In the genomic region with DNA sequence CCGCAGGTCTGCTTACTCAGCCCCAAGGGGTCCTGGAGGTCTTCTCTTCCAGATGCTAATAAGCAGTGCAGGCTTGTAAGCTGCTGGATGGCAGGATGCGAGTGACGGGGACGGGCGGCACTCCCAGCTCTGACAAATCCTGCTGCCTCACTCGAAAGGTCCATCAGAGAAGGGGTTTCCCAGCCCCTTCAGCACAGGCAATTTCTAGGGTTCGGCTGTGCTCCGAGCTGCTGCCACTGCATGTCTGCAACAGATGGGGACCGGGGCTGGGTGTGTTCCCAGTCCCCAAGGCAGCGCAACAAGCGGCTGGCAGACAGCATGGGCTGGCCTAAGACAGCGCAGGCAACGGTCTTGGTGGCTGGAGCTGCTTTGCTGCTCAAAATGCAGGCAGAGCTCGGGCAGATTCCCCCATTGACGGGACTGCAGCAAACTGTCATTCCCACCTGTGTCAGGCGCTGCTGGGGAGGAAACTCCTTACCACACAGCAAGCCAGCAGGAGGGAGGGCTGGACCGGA, we compare ENCODE assay signal across 1 cellular context.
TF ChIP-seq lines count a peak whose summit lies in the region.

No MANE protein-coding gene starts in this region.

TF ChIP-seq in H1, 55 proteins besides CTCF, POLR2A, EP300 and RAD21:
- TF ChIP-seq KDM5A (IDR thresholded peaks at IDR 0.05; ENCODE audit: low read length) = no peak
- TF ChIP-seq CTBP2 (IDR thresholded peaks at IDR 0.05; ENCODE audit: borderline replicate concordance, insufficient read depth, insufficient read length, low read length) = no peak
- TF ChIP-seq, protein P1, sequence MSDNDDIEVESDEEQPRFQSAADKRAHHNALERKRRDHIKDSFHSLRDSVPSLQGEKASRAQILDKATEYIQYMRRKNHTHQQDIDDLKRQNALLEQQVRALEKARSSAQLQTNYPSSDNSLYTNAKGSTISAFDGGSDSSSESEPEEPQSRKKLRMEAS (IDR thresholded peaks at IDR 0.05) = 0 out of 2 replicates have a peak, but pooled peaks have one; percentile 18
- TF ChIP-seq SIN3A (conservative IDR thresholded peaks at IDR 0.05 in 1 of 2, IDR thresholded peaks at IDR 0.05 in 1 of 2; ENCODE audit: low read depth in 1 of 2, low read length in 2 of 2) = peak in 1 of 2 experiments; percentile 80; a peak in 2 of 4 replicates
- TF ChIP-seq BRCA1 (IDR thresholded peaks at IDR 0.05; ENCODE audit: low read depth, low read length) = no peak
- TF ChIP-seq KDM4A (IDR thresholded peaks at IDR 0.05; ENCODE audit: low read depth, low read length, severe bottlenecking) = peak; percentile 3
- TF ChIP-seq SP2 (IDR thresholded peaks at IDR 0.05; ENCODE audit: low read length) = no peak
- no peak for TF ChIP-seq SP4 (IDR thresholded peaks at IDR 0.05; ENCODE audit: low read length)
- peak; percentile 26 for TF ChIP-seq EZH2 (IDR thresholded peaks at IDR 0.05; ENCODE audit: low read depth, low read length, severe bottlenecking)
- TF ChIP-seq RBBP5 (IDR thresholded peaks at IDR 0.05; ENCODE audit: borderline replicate concordance, low read depth, low read length) = no peak
- TF ChIP-seq POU5F1 (IDR thresholded peaks at IDR 0.05; ENCODE audit: low read depth, low read length) = no peak
- 0 out of 2 replicates have a peak, but pooled peaks have one; percentile 4 for TF ChIP-seq MAFK (IDR thresholded peaks at IDR 0.05; ENCODE audit: low read depth, low read length)
- TF ChIP-seq NANOG (IDR thresholded peaks at IDR 0.05; ENCODE audit: insufficient read depth, low read depth, low read length, poor library complexity, severe bottlenecking) = no peak
- TF ChIP-seq, protein P2, sequence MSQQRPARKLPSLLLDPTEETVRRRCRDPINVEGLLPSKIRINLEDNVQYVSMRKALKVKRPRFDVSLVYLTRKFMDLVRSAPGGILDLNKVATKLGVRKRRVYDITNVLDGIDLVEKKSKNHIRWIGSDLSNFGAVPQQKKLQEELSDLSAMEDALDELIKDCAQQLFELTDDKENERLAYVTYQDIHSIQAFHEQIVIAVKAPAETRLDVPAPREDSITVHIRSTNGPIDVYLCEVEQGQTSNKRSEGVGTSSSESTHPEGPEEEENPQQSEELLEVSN (IDR thresholded peaks at IDR 0.05) = no peak
- TF ChIP-seq RXRA (IDR thresholded peaks at IDR 0.05; ENCODE audit: insufficient read depth, low read depth, low read length) = no peak
- no peak for TF ChIP-seq RFX5 (IDR thresholded peaks at IDR 0.05; ENCODE audit: borderline replicate concordance, low read depth, low read length)
- 0 out of 2 replicates have a peak, but pooled peaks have one; percentile 26 for TF ChIP-seq GABPA (IDR thresholded peaks at IDR 0.05; ENCODE audit: borderline replicate concordance, insufficient read depth, low read length)
- no peak for TF ChIP-seq TAF7 (optimal IDR thresholded peaks at IDR 0.05; ENCODE audit: borderline replicate concordance, low read depth, low read length)
- TF ChIP-seq SAP30 (IDR thresholded peaks at IDR 0.05; ENCODE audit: insufficient read depth, insufficient replicate concordance, low read length) = peak; percentile 41
- no peak for TF ChIP-seq SUZ12 (IDR thresholded peaks at IDR 0.05; ENCODE audit: low read length)
- no peak for TF ChIP-seq CHD2 (IDR thresholded peaks at IDR 0.05; ENCODE audit: low read length)
- TF ChIP-seq TEAD4 (IDR thresholded peaks at IDR 0.05; ENCODE audit: low read depth, low read length) = no peak
- TF ChIP-seq SRF (IDR thresholded peaks at IDR 0.05; ENCODE audit: low read depth, low read length) = no peak; the same call in 1 of the 2 replicates
